In genomic region chr11:130653838-130654601, GRCh38 we compare ENCODE assay signal across 11 cellular contexts.
DNase-seq lines count a peak whose midpoint lies in the region; ATAC-seq and TF ChIP-seq lines count a peak whose summit lies in the region.
"Had no signal": no experiment of that assay in that cellular context is flagged by ENCODE, and none has a peak within 500 bp of the region (broad histone marks: within the 10 kb centered on the region; RNA-seq: fewer than 3 reads in every experiment).

No MANE protein-coding gene starts in this region.

- no TSS peak for BruUV-seq in MCF 10A (replicated peaks; lab: Mats Ljungman, UMichigan)

- peak overlapping the region; percentile 63 for H3K27ac ChIP-seq in right cardiac atrium (ENCODE audit: low read length)
- H3K27ac ChIP-seq in psoas muscle, result peak overlapping the region; percentile 60
- H3K27ac ChIP-seq: epithelial cell of prostate had no signal

- no peak overlapping the region for H3K4me3 ChIP-seq in right cardiac atrium (ENCODE audit: low read length)
- no peak overlapping the region for H3K4me3 ChIP-seq in psoas muscle

- no peaks in the 10 kb centered on the region for H3K9me3 ChIP-seq in right cardiac atrium (ENCODE audit: control insufficient read depth, low read length)
- H3K9me3 ChIP-seq in psoas muscle, result no peaks in the 10 kb centered on the region

- H3K36me3 Mint-ChIP-seq in MCF 10A (ENCODE audit: insufficient read depth, unreplicated experiment), result no peaks in the 10 kb centered on the region
- H3K36me3 Mint-ChIP-seq in endothelial cell (ENCODE audit: low read depth, unreplicated experiment), result no peaks in the 10 kb centered on the region

- WGBS in right cardiac atrium, result 21% methylated on average over 5 of the region's 5 CpGs
- WGBS in psoas muscle, 3 donors, result 11 to 17% (median 11%) methylated on average over 5 of the region's 5 CpGs

- H3K27me3 Mint-ChIP-seq in MCF 10A (ENCODE audit: insufficient read depth, unreplicated experiment), result no peaks in the 10 kb centered on the region
- peaks cover 4% of the 10 kb centered on the region for H3K27me3 Mint-ChIP-seq in endothelial cell (ENCODE audit: unreplicated experiment)

- H3K9me3 Mint-ChIP-seq in MCF 10A (ENCODE audit: unreplicated experiment) (no peaks in the 10 kb centered on the region), endothelial cell (ENCODE audit: unreplicated experiment) (no peaks in the 10 kb centered on the region)

- peak; percentile 97 to 98 for ATAC-seq in right cardiac atrium
- peak; percentile 73 to 91 (median 86) for ATAC-seq in psoas muscle
- ATAC-seq in HG03460 (IDR thresholded peaks at IDR 0.05; ENCODE audit: unreplicated experiment), result no peak

- TF ChIP-seq CTCF in MCF 10A (IDR thresholded peaks at IDR 0.05; ENCODE audit: unreplicated experiment) (no peak), psoas muscle (IDR thresholded peaks at IDR 0.05) (no peak), endothelial cell (IDR thresholded peaks at IDR 0.05; ENCODE audit: unreplicated experiment) (no peak)

- H3K4me1 ChIP-seq in right cardiac atrium (ENCODE audit: control insufficient read depth, insufficient read depth, low read length) (peaks cover 18% of the 10 kb centered on the region), psoas muscle (peaks cover 18% of the 10 kb centered on the region)

- H3K4me1 Mint-ChIP-seq in MCF 10A (ENCODE audit: insufficient read depth, unreplicated experiment) (peaks cover 26% of the 10 kb centered on the region), endothelial cell (ENCODE audit: unreplicated experiment) (no peaks in the 10 kb centered on the region)

- no peak overlapping the region for H3K4me3 Mint-ChIP-seq in MCF 10A (ENCODE audit: unreplicated experiment)
- H3K4me3 Mint-ChIP-seq in endothelial cell (ENCODE audit: unreplicated experiment), result no peak overlapping the region
- H3K4me3 Mint-ChIP-seq: activated T-helper 1 cell treated with anti-CD3 and anti-CD28 coated beads, Interleukin-12 subunit alpha, Interleukin-12 subunit beta, Interleukin-2, Interleukin-4 antibody, amounts not matched to agents 30 ng/mL and 10 ng/mL and 1 ng/mL, durations not matched to agents 14 hours and 24 hours and 36 hours had no signal

- H3K27ac Mint-ChIP-seq in MCF 10A (ENCODE audit: low read depth, unreplicated experiment), result peak overlapping the region; percentile 78
- H3K27ac Mint-ChIP-seq in endothelial cell (ENCODE audit: unreplicated experiment), result no peak overlapping the region
- H3K27ac Mint-ChIP-seq: activated T-helper 1 cell treated with anti-CD3 and anti-CD28 coated beads, Interleukin-12 subunit alpha, Interleukin-12 subunit beta, Interleukin-2, Interleukin-4 antibody, amounts not matched to agents 30 ng/mL and 10 ng/mL and 1 ng/mL, durations not matched to agents 14 hours and 24 hours and 36 hours had no signal

- DNase-seq in DMS 273 treated with DMSO at 0.1 percent for 48 hours (lab: John Stamatoyannopoulos, UW) (peak; percentile 64), MCF 10A (ENCODE audit: unreplicated experiment) (peak; percentile 45), right cardiac atrium (peak; percentile 90 to 96 (median 94)), psoas muscle (peak; percentile 74 to 91), iPS-NIHi7 (ENCODE audit: extremely low spot score) (no peak), endothelial cell (ENCODE audit: low spot score) (no peak), NCI-H187 (lab: John Stamatoyannopoulos, UW) (no peak)
- DNase-seq: NCI-H1417 had no signal

- H3K36me3 ChIP-seq in psoas muscle (ENCODE audit: insufficient read depth in 1 of 2, low read depth in 1 of 2), result no peaks in the 10 kb centered on the region

- CTCF ChIA-PET in MCF 10A (lab: Yijun Ruan, JAX), result interaction anchor here (0.9 to 1.2 kb wide), 3 partner anchors 58 to 208 kb away, joined by 4 to 5 read pairs (median 4); no protein-coding TSS in a partner anchor

- intact Hi-C loops in MCF 10A (cut with micrococcal nuclease), result no loop called here
- intact Hi-C loops in right cardiac atrium (cut with DNase I), result loop anchor here in 2 of 4 donors (5.0 to 10.0 kb wide), 2 partner anchors 199 to 207 kb away; partner anchors contain the start of gene ADAMTS15 (in 1 of the 2)
- intact Hi-C loops in psoas muscle (cut with DNase I), result loop anchor here (5.0 to 10.0 kb wide), 2 partner anchors 47 to 139 kb away; no protein-coding TSS in a partner anchor

- H3K27me3 ChIP-seq in right cardiac atrium (ENCODE audit: control insufficient read depth, insufficient read depth) (no peaks in the 10 kb centered on the region), psoas muscle (ENCODE audit: insufficient read depth in 3 of 3, low read length in 2 of 3) (no peaks in the 10 kb centered on the region)

- POLR2A ChIA-PET in MCF 10A (lab: Yijun Ruan, JAX), result interaction anchor here (0.9 to 2.7 kb wide), 5 partner anchors 11 to 217 kb away, joined by 3 to 19 read pairs (median 3); no protein-coding TSS in a partner anchor

Comparison
In these comparisons a context has a peak if more than half of its experiments do, and no peak if none do; other contexts are left out.
1. DNase-seq: peak in DMS 273 treated with DMSO at 0.1 percent for 48 hours (single experiment), MCF 10A (single experiment), right cardiac atrium (3 of 3) and psoas muscle (2 of 2); none in iPS-NIHi7 (single experiment), endothelial cell (single experiment) and NCI-H187 (0 of 2).